ENCODE assay signal across 29 cellular contexts in genomic region chr1:40997096-40997495, GRCh38.
"Had no signal": no experiment of that assay in that cellular context is flagged by ENCODE, and none has a peak within 500 bp of the region (broad histone marks: within the 10 kb centered on the region; RNA-seq: fewer than 3 reads in every experiment).

No MANE protein-coding gene starts in this region.

- H3K27ac ChIP-seq: body of pancreas, breast epithelium, SK-N-MC had no signal

- H3K9me3 ChIP-seq: body of pancreas, breast epithelium, MG63 had no signal

- H3K27me3 ChIP-seq: body of pancreas, breast epithelium, MG63 had no signal

- H3K4me3 ChIP-seq: body of pancreas, breast epithelium, MG63, SK-N-MC had no signal

- DNase-seq: activated CD4-positive, alpha-beta T cell treated with anti-CD3 and anti-CD28 coated beads for 36 hours; activated CD4-positive, alpha-beta T cell treated with anti-CD3 and anti-CD28 coated beads, Interleukin-2, amount 10 ng/mL, durations not matched to agents 7 days and 5 days; activated CD4-positive, alpha-beta T cell treated with anti-CD3 and anti-CD28 coated beads, Interleukin-2, amount 50 U/mL, for 48 hours; activated CD8-positive, alpha-beta T cell treated with anti-CD3 and anti-CD28 coated beads, Interleukin-2, amount 10 ng/mL, durations not matched to agents 7 days and 5 days; activated gamma-delta T cell; activated naive CD4-positive, alpha-beta T cell treated with Interleukin-2 at 50 U/mL for 16 hours; activated naive CD8-positive, alpha-beta T cell treated with anti-CD3 and anti-CD28 coated beads, Interleukin-2, amount 10 ng/mL, durations not matched to agents 7 days and 5 days; activated T-cell treated with anti-CD3 and anti-CD28 coated beads, Interleukin-2, amount 50 U/mL, for 24 hours; body of pancreas; cerebellar nuclear complex; Kasumi-1; KG1; MG63; NCI-H1105; NCI-H1417 treated with DMSO at 0.1 percent for 48 hours; NCI-H1694; NCI-H1930; NCI-H2081 treated with DMSO at 0.1 percent for 48 hours; NCI-H226; NCI-H446 treated with DMSO at 0.1 percent for 48 hours; NCI-H524; NCI-H69; NK-92 treated with Interleukin-12 subunit alpha and Interleukin-12 subunit beta, amount 100 ng/mL, for 24 hours; Right ventricle myocardium superior; T1000 had no signal

- ATAC-seq: activated CD4-positive, alpha-beta T cell treated with anti-CD3 and anti-CD28 coated beads for 36 hours; activated CD4-positive, CD25-positive, alpha-beta regulatory T cell treated with anti-CD3 and anti-CD28 coated beads, Interleukin-2, amount 50 U/mL, for 24 hours; activated CD8-positive, alpha-beta T cell treated with anti-CD3 and anti-CD28 coated beads, Interleukin-2, amount 10 ng/mL, durations not matched to agents 7 days and 5 days; body of pancreas; WTC11 had no signal

- H3K36me3 ChIP-seq: breast epithelium had no signal
